ENCODE assay signal across 18 cellular contexts in genomic region chr12:11092128-11092527, GRCh38. TPM values are rescaled to one million over a fixed set of nuclear protein-coding genes. Genes with fewer than 3 reads are reported as not detected.
DNase-seq lines count a peak whose midpoint lies in the region; ATAC-seq lines count a peak whose summit lies in the region.
"Had no signal": no experiment of that assay in that cellular context is flagged by ENCODE, and none has a peak within 500 bp of the region (broad histone marks: within the 10 kb centered on the region; RNA-seq: fewer than 3 reads in every experiment).

Gene TAS2R43 (minus strand): TSS chr12:11092313. CDS start chr12:11092229, 84 bp downstream.

- peak within 1 kb of the TSS; percentile 47 for H3K27ac Mint-ChIP-seq in activated naive CD8-positive, alpha-beta T cell treated with anti-CD3 and anti-CD28 coated beads, Interleukin-2, amount 50 U/mL, for 24 hours
- no peak within 1 kb of the TSS for H3K27ac Mint-ChIP-seq in stimulated activated memory B cell treated with anti-CD40 and anti-IgM and Interleukin-4, amounts not matched to agents 10 μg/mL and 1 μg/mL and 100 μg/mL, for 72 hours
- H3K27ac Mint-ChIP-seq: CD4-positive, alpha-beta memory T cell; GM23338; H9 had no signal

- peaks cover 7% of the 10 kb centered on the region; the same call in 1 of the 2 replicates for H3K79me2 ChIP-seq in Karpas-422 (ENCODE audit: low read length)

- H3K27ac ChIP-seq in Karpas-422 (ENCODE audit: low read length), result no peak within 1 kb of the TSS

- no peak for DNase-seq in activated naive CD8-positive, alpha-beta T cell treated with anti-CD3 and anti-CD28 coated beads, Interleukin-2, amount 50 U/mL, for 24 hours
- no peak for DNase-seq in cerebellum (ENCODE audit: low spot score)
- no peak for DNase-seq in NCI-H774 (lab: John Stamatoyannopoulos, UW)
- no peak for DNase-seq in NCI-H345 (lab: John Stamatoyannopoulos, UW)
- no peak for DNase-seq in Karpas-422
- DNase-seq: C1 segment of cervical spinal cord; Calu3; CD4-positive, alpha-beta memory T cell; COR-L47; DMS53; DMS79 treated with DMSO at 0.1 percent for 48 hours; GF-D8; H9 had no signal

- no peaks in the 10 kb centered on the region for H4K20me1 ChIP-seq in Karpas-422 (ENCODE audit: insufficient read depth, low read depth, low read length)

- no peak within 1 kb of the TSS for H3K4me2 ChIP-seq in Karpas-422 (ENCODE audit: low read depth, low read length, poor library complexity, severe bottlenecking)
- H3K4me2 ChIP-seq: GM23338 had no signal

- H3K27me3 ChIP-seq in Karpas-422 (ENCODE audit: low read length), result no peaks in the 10 kb centered on the region

- peaks cover 49% of the 10 kb centered on the region for H3K36me3 Mint-ChIP-seq in activated naive CD8-positive, alpha-beta T cell treated with anti-CD3 and anti-CD28 coated beads, Interleukin-2, amount 50 U/mL, for 24 hours (ENCODE audit: low read depth)
- no peaks in the 10 kb centered on the region for H3K36me3 Mint-ChIP-seq in stimulated activated memory B cell treated with anti-CD40 and anti-IgM and Interleukin-4, amounts not matched to agents 10 μg/mL and 1 μg/mL and 100 μg/mL, for 72 hours

- no peak within 1 kb of the TSS for H3K4me3 Mint-ChIP-seq in activated naive CD8-positive, alpha-beta T cell treated with anti-CD3 and anti-CD28 coated beads, Interleukin-2, amount 50 U/mL, for 24 hours
- no peak within 1 kb of the TSS for H3K4me3 Mint-ChIP-seq in stimulated activated memory B cell treated with anti-CD40 and anti-IgM and Interleukin-4, amounts not matched to agents 10 μg/mL and 1 μg/mL and 100 μg/mL, for 72 hours
- H3K4me3 Mint-ChIP-seq: CD4-positive, alpha-beta memory T cell; GM23338; H9 had no signal

- H3K36me3 ChIP-seq in Karpas-422 (ENCODE audit: insufficient read depth, low read length), result no peaks in the 10 kb centered on the region

- H3K4me1 Mint-ChIP-seq in activated naive CD8-positive, alpha-beta T cell treated with anti-CD3 and anti-CD28 coated beads, Interleukin-2, amount 50 U/mL, for 24 hours, result peaks cover 23% of the 10 kb centered on the region
- no peaks in the 10 kb centered on the region for H3K4me1 Mint-ChIP-seq in stimulated activated memory B cell treated with anti-CD40 and anti-IgM and Interleukin-4, amounts not matched to agents 10 μg/mL and 1 μg/mL and 100 μg/mL, for 72 hours
- H3K4me1 Mint-ChIP-seq: GM23338, H9 had no signal

- no peak within 1 kb of the TSS for H2AFZ ChIP-seq in Karpas-422 (ENCODE audit: low read length)
- H2AFZ ChIP-seq: GM23338 had no signal

- H3K9me3 ChIP-seq in Karpas-422 (ENCODE audit: low read length), result no peaks in the 10 kb centered on the region

- H3K27me3 Mint-ChIP-seq in activated naive CD8-positive, alpha-beta T cell treated with anti-CD3 and anti-CD28 coated beads, Interleukin-2, amount 50 U/mL, for 24 hours, result no peaks in the 10 kb centered on the region
- H3K27me3 Mint-ChIP-seq in stimulated activated memory B cell treated with anti-CD40 and anti-IgM and Interleukin-4, amounts not matched to agents 10 μg/mL and 1 μg/mL and 100 μg/mL, for 72 hours, result no peaks in the 10 kb centered on the region
- H3K27me3 Mint-ChIP-seq: CD4-positive, alpha-beta memory T cell had no signal

- ATAC-seq in activated naive CD8-positive, alpha-beta T cell treated with anti-CD3 and anti-CD28 coated beads, Interleukin-2, amount 50 U/mL, for 24 hours, result no peak
- ATAC-seq in stimulated activated memory B cell treated with anti-CD40 and anti-IgM and Interleukin-4, amounts not matched to agents 10 μg/mL and 1 μg/mL and 100 μg/mL, for 72 hours, result peak; percentile 58
- ATAC-seq: GM23338, HCT116 had no signal

- no peak within 1 kb of the TSS for H3K9ac ChIP-seq in Karpas-422 (ENCODE audit: low read length)

- H3K4me3 ChIP-seq in Karpas-422 (ENCODE audit: low read length), result no peak within 1 kb of the TSS
- H3K4me3 ChIP-seq: GM23338 had no signal

- H3K9me2 ChIP-seq in Karpas-422 (replicated peaks; ENCODE audit: insufficient read depth, low read length), result no peaks in the 10 kb centered on the region

- no peaks in the 10 kb centered on the region for H3K4me1 ChIP-seq in Karpas-422 (ENCODE audit: low read length)

- H3K9me3 Mint-ChIP-seq in activated naive CD8-positive, alpha-beta T cell treated with anti-CD3 and anti-CD28 coated beads, Interleukin-2, amount 50 U/mL, for 24 hours, result peaks cover 8% of the 10 kb centered on the region
- H3K9me3 Mint-ChIP-seq in stimulated activated memory B cell treated with anti-CD40 and anti-IgM and Interleukin-4, amounts not matched to agents 10 μg/mL and 1 μg/mL and 100 μg/mL, for 72 hours, result no peaks in the 10 kb centered on the region
- H3K9me3 Mint-ChIP-seq: GM23338, H9 had no signal

RNA-seq across cellular contexts. Expression of gene TAS2R43, which starts in this region (rescaled TPM):
- 10.6 TPM for total RNA-seq in cerebellum
- 0.90 and 7.6 TPM in 2 replicates for total RNA-seq in Karpas-422 (2014; rRNA removed; shearing (Covaris generic); ENCODE audit: low replicate concordance)
- total RNA-seq: A172, H4 had no signal
